In genomic region chr6:143100429-143100828, GRCh38 we compare ENCODE assay signal across 26 cellular contexts.
"Had no signal": no experiment of that assay in that cellular context is flagged by ENCODE, and none has a peak within 500 bp of the region (broad histone marks: within the 10 kb centered on the region; RNA-seq: fewer than 3 reads in every experiment).

No MANE protein-coding gene starts in this region.

- H3K4me2 ChIP-seq: smooth muscle cell had no signal

- ATAC-seq: naive thymus-derived CD8-positive, alpha-beta T cell; natural killer cell treated with Interleukin-12 subunit alpha and Interleukin-12 subunit beta and Interleukin-15 and Interleukin-18, amount 100 ng/mL, for 72 hours; pancreas; psoas muscle; right cardiac atrium; sciatic nerve; stimulated activated memory B cell treated with anti-CD40 and anti-IgM and Interleukin-4, amounts not matched to agents 10 μg/mL and 1 μg/mL and 100 μg/mL, for 72 hours; stimulated activated naive CD8-positive, alpha-beta T cell treated with anti-CD3 and anti-CD28 coated beads, Interleukin-15, amount 100 ng/mL, for 72 hours; stimulated activated naive CD8-positive, alpha-beta T cell treated with anti-CD3 and anti-CD28 coated beads, Interleukin-15, Interleukin-2, amounts not matched to agents 100 U/mL and 50 U/mL, for 24 hours; upper lobe of right lung had no signal

- H3K27ac ChIP-seq: neutrophil, pancreas, psoas muscle, skin epidermis, spleen, suprapubic skin, testis, tibial artery, transverse colon, upper lobe of right lung, uterus had no signal

- H3K4me1 ChIP-seq: psoas muscle, suprapubic skin, tibial artery, uterus had no signal

- H3K4me3 ChIP-seq: pancreas, psoas muscle, skin epidermis, smooth muscle cell, spleen, suprapubic skin, testis, tibial artery, transverse colon, upper lobe of right lung, uterus had no signal

- DNase-seq: naive thymus-derived CD8-positive, alpha-beta T cell; nephron progenitor cell; pancreas; psoas muscle; right cardiac atrium; spleen; stimulated activated CD4-positive, alpha-beta T cell treated with anti-CD3 and anti-CD28 coated beads, Interleukin-12 subunit alpha, Interleukin-12 subunit beta, amount 100 ng/mL, for 4 hours; stimulated activated CD4-positive, alpha-beta T cell treated with anti-CD3 and anti-CD28 coated beads, Interleukin-1b, Interleukin-23, amount 100 ng/mL, for 48 hours; stimulated activated CD4-positive, alpha-beta T cell treated with anti-CD3 and anti-CD28 coated beads, Interleukin-4, amount 100 ng/mL, for 1 hour; stimulated activated CD4-positive, alpha-beta T cell treated with anti-CD3 and anti-CD28 coated beads, Interleukin-4, amount 100 ng/mL, for 4 hours; stimulated activated CD8-positive, alpha-beta memory T cell treated with anti-CD3 and anti-CD28 coated beads, Interleukin-4, amount 100 ng/mL, for 48 hours; stimulated activated naive CD4-positive, alpha-beta T cell; stimulated activated naive CD8-positive, alpha-beta T cell treated with anti-CD3 and anti-CD28 coated beads, Interleukin-15, amount 100 ng/mL, for 72 hours; stimulated activated naive CD8-positive, alpha-beta T cell treated with anti-CD3 and anti-CD28 coated beads, Interleukin-15, Interleukin-2, amounts not matched to agents 100 U/mL and 50 U/mL, for 24 hours; testis; tibial artery; transverse colon; upper lobe of right lung; uterus had no signal

- H3K9me3 ChIP-seq: neutrophil, pancreas, psoas muscle, spleen, suprapubic skin, testis, tibial artery, transverse colon, upper lobe of right lung, uterus had no signal

- FAIRE-seq: pancreas had no signal

- H3K27me3 ChIP-seq: neutrophil, pancreas, spleen, suprapubic skin, testis, tibial artery, transverse colon, upper lobe of right lung, uterus had no signal

- H3K36me3 ChIP-seq: neutrophil, pancreas, spleen, suprapubic skin, tibial artery, transverse colon, upper lobe of right lung, uterus had no signal
